8 cellular contexts compared by ENCODE assay signal in genomic region chr1:3234956-3235355, GRCh38.
"Had no signal": no experiment of that assay in that cellular context is flagged by ENCODE, and none has a peak within 500 bp of the region (broad histone marks: within the 10 kb centered on the region; RNA-seq: fewer than 3 reads in every experiment).

No MANE protein-coding gene starts in this region.

- H3K4me3 ChIP-seq: GM12878 had no signal

- ATAC-seq: GM12878 had no signal

- DNase-seq: GDM1, GF-D8 had no signal

- FAIRE-seq: G401.6, GM12878, GM12891, GM12892, GM18507, GM19239 had no signal
